Comparison of ENCODE assay signal across 1 cellular context in genomic region chrX:47217121-47217851, GRCh38.
TF ChIP-seq lines count a peak whose summit lies in the region.

No MANE protein-coding gene starts in this region.

TF ChIP-seq in endothelial cell of umbilical vein, 7 proteins besides CTCF, POLR2A, EP300 and RAD21 (continued from another document):
- no peak for TF ChIP-seq FOS (IDR thresholded peaks at IDR 0.05; ENCODE audit: borderline replicate concordance, insufficient read depth, low read length)
TF ChIP-seq in endothelial cell of umbilical vein: peak in this region for 0.
